ENCODE assay signal across 1 cellular context in genomic region chr1:228120351-228121091, GRCh38.
TF ChIP-seq lines count a peak whose summit lies in the region.

No MANE protein-coding gene starts in this region.

TF ChIP-seq in GM12878, 131 proteins besides CTCF, POLR2A, EP300 and RAD21:
- no peak for TF ChIP-seq ZNF687 (IDR thresholded peaks at IDR 0.05)
TF ChIP-seq in GM12878: peak in this region for 0.
